1 cellular context compared by ENCODE assay signal in genomic region chr12:101691697-101692096, GRCh38.
A peak's percentile ranks its signal among the peaks of the same experiment; 100 is the strongest.
TF ChIP-seq lines count a peak whose summit lies in the region.

No MANE protein-coding gene starts in this region.

TF ChIP-seq in HepG2, 621 proteins besides CTCF, POLR2A, EP300 and RAD21 (continues in another document):
- TF ChIP-seq ZNF713 (CRISPR knock-in tag; IDR thresholded peaks at IDR 0.05) (no peak), ZNF335 (CRISPR knock-in tag; IDR thresholded peaks at IDR 0.05) (no peak), TBL1XR1 (IDR thresholded peaks at IDR 0.05; ENCODE audit: borderline replicate concordance, low read length, partially characterized antibody) (no peak), ZBTB39 (CRISPR knock-in tag; IDR thresholded peaks at IDR 0.05) (no peak), NR2F1 (CRISPR knock-in tag; IDR thresholded peaks at IDR 0.05) (no peak), ATF1 (CRISPR knock-in tag; IDR thresholded peaks at IDR 0.05) (no peak), ZNF747 (CRISPR knock-in tag; IDR thresholded peaks at IDR 0.05; ENCODE audit: borderline replicate concordance) (no peak), HNF4G (IDR thresholded peaks at IDR 0.05; ENCODE audit: borderline replicate concordance, low read depth, low read length) (peak; percentile 45; the same call in 1 of the 2 replicates), HNF4G (CRISPR knock-in tag; IDR thresholded peaks at IDR 0.05; ENCODE audit: borderline replicate concordance, low read depth) (no peak), SP140L (CRISPR knock-in tag; IDR thresholded peaks at IDR 0.05; ENCODE audit: borderline replicate concordance) (no peak), REXO4 (CRISPR knock-in tag; IDR thresholded peaks at IDR 0.05; ENCODE audit: borderline replicate concordance) (no peak), ZNF766 (CRISPR knock-in tag; IDR thresholded peaks at IDR 0.05; ENCODE audit: borderline replicate concordance) (no peak), ZNF20 (CRISPR knock-in tag; IDR thresholded peaks at IDR 0.05) (no peak), PREB (CRISPR knock-in tag; IDR thresholded peaks at IDR 0.05) (no peak), GATAD2A (CRISPR knock-in tag; IDR thresholded peaks at IDR 0.05) (peak; percentile 61), THAP11 (CRISPR knock-in tag; IDR thresholded peaks at IDR 0.05) (no peak), NFYB (CRISPR knock-in tag; IDR thresholded peaks at IDR 0.05) (no peak), PLRG1 (conservative IDR thresholded peaks at IDR 0.05) (no peak), CREB1 (IDR thresholded peaks at IDR 0.05) (no peak), CREB1 (CRISPR knock-in tag; IDR thresholded peaks at IDR 0.05) (no peak), ZFP36 (IDR thresholded peaks at IDR 0.05; ENCODE audit: borderline replicate concordance, low read depth, low read length, partially characterized antibody) (no peak), WIZ (CRISPR knock-in tag; IDR thresholded peaks at IDR 0.05) (no peak), PCBP2 (optimal IDR thresholded peaks at IDR 0.05; ENCODE audit: low read depth, low read length, poor library complexity, severe bottlenecking) (no peak), SALL2 (CRISPR knock-in tag; IDR thresholded peaks at IDR 0.05) (no peak), ZNF207 (IDR thresholded peaks at IDR 0.05; ENCODE audit: borderline replicate concordance) (no peak), ZNF260 (CRISPR knock-in tag; IDR thresholded peaks at IDR 0.05; ENCODE audit: borderline replicate concordance, low read depth) (no peak), ZNF317 (CRISPR knock-in tag; IDR thresholded peaks at IDR 0.05) (no peak), MTA3 (CRISPR knock-in tag; IDR thresholded peaks at IDR 0.05) (no peak), ZNF136 (CRISPR knock-in tag; IDR thresholded peaks at IDR 0.05; ENCODE audit: low read depth) (no peak), GTF3A (CRISPR knock-in tag; conservative IDR thresholded peaks at IDR 0.05) (no peak), ZXDC (CRISPR knock-in tag; IDR thresholded peaks at IDR 0.05) (no peak), NFE2L2 (IDR thresholded peaks at IDR 0.05; ENCODE audit: low read length) (no peak), TOPORS (CRISPR knock-in tag; IDR thresholded peaks at IDR 0.05) (no peak), ZNF292 (CRISPR knock-in tag; IDR thresholded peaks at IDR 0.05; ENCODE audit: borderline replicate concordance, low read depth) (0 out of 2 replicates have a peak, but pooled peaks have one; percentile 19), TEAD3 (CRISPR knock-in tag; optimal IDR thresholded peaks at IDR 0.05; ENCODE audit: borderline replicate concordance) (peak; percentile 49), HNF4A (CRISPR knock-in tag; IDR thresholded peaks at IDR 0.05) (peak; percentile 71), ZNF121 (CRISPR knock-in tag; IDR thresholded peaks at IDR 0.05) (no peak), SALL1 (CRISPR knock-in tag; IDR thresholded peaks at IDR 0.05) (peak; percentile 71; the same call in 1 of the 2 replicates), HMGXB4 (CRISPR knock-in tag; IDR thresholded peaks at IDR 0.05; ENCODE audit: borderline replicate concordance in 1 of 2, low read depth in 1 of 2) (no peak), NFE2 (CRISPR knock-in tag; IDR thresholded peaks at IDR 0.05) (no peak), RARA (CRISPR knock-in tag; IDR thresholded peaks at IDR 0.05) (0 out of 2 replicates have a peak, but pooled peaks have one; percentile 56), REL (CRISPR knock-in tag; conservative IDR thresholded peaks at IDR 0.05) (no peak), GABPA (IDR thresholded peaks at IDR 0.05; ENCODE audit: low read depth, low read length) (no peak), GABPA (CRISPR knock-in tag; IDR thresholded peaks at IDR 0.05; ENCODE audit: low read depth) (no peak), EHMT2 (IDR thresholded peaks at IDR 0.05; ENCODE audit: borderline replicate concordance, low read depth, low read length) (no peak), MYPOP (CRISPR knock-in tag; IDR thresholded peaks at IDR 0.05) (no peak), ZMAT3 (CRISPR knock-in tag; conservative IDR thresholded peaks at IDR 0.05) (no peak)
- TF ChIP-seq, protein P1, sequence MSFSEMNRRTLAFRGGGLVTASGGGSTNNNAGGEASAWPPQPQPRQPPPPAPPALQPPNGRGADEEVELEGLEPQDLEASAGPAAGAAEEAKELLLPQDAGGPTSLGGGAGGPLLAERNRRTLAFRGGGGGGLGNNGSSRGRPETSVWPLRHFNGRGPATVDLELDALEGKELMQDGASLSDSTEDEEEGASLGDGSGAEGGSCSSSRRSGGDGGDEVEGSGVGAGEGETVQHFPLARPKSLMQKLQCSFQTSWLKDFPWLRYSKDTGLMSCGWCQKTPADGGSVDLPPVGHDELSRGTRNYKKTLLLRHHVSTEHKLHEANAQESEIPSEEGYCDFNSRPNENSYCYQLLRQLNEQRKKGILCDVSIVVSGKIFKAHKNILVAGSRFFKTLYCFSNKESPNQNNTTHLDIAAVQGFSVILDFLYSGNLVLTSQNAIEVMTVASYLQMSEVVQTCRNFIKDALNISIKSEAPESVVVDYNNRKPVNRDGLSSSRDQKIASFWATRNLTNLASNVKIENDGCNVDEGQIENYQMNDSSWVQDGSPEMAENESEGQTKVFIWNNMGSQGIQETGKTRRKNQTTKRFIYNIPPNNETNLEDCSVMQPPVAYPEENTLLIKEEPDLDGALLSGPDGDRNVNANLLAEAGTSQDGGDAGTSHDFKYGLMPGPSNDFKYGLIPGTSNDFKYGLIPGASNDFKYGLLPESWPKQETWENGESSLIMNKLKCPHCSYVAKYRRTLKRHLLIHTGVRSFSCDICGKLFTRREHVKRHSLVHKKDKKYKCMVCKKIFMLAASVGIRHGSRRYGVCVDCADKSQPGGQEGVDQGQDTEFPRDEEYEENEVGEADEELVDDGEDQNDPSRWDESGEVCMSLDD (CRISPR knock-in tag; IDR thresholded peaks at IDR 0.05; ENCODE audit: borderline replicate concordance): no peak
- TF ChIP-seq, protein P2, sequence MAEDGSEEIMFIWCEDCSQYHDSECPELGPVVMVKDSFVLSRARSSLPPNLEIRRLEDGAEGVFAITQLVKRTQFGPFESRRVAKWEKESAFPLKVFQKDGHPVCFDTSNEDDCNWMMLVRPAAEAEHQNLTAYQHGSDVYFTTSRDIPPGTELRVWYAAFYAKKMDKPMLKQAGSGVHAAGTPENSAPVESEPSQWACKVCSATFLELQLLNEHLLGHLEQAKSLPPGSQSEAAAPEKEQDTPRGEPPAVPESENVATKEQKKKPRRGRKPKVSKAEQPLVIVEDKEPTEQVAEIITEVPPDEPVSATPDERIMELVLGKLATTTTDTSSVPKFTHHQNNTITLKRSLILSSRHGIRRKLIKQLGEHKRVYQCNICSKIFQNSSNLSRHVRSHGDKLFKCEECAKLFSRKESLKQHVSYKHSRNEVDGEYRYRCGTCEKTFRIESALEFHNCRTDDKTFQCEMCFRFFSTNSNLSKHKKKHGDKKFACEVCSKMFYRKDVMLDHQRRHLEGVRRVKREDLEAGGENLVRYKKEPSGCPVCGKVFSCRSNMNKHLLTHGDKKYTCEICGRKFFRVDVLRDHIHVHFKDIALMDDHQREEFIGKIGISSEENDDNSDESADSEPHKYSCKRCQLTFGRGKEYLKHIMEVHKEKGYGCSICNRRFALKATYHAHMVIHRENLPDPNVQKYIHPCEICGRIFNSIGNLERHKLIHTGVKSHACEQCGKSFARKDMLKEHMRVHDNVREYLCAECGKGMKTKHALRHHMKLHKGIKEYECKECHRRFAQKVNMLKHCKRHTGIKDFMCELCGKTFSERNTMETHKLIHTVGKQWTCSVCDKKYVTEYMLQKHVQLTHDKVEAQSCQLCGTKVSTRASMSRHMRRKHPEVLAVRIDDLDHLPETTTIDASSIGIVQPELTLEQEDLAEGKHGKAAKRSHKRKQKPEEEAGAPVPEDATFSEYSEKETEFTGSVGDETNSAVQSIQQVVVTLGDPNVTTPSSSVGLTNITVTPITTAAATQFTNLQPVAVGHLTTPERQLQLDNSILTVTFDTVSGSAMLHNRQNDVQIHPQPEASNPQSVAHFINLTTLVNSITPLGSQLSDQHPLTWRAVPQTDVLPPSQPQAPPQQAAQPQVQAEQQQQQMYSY (CRISPR knock-in tag; IDR thresholded peaks at IDR 0.05): no peak
- TF ChIP-seq, protein P3, sequence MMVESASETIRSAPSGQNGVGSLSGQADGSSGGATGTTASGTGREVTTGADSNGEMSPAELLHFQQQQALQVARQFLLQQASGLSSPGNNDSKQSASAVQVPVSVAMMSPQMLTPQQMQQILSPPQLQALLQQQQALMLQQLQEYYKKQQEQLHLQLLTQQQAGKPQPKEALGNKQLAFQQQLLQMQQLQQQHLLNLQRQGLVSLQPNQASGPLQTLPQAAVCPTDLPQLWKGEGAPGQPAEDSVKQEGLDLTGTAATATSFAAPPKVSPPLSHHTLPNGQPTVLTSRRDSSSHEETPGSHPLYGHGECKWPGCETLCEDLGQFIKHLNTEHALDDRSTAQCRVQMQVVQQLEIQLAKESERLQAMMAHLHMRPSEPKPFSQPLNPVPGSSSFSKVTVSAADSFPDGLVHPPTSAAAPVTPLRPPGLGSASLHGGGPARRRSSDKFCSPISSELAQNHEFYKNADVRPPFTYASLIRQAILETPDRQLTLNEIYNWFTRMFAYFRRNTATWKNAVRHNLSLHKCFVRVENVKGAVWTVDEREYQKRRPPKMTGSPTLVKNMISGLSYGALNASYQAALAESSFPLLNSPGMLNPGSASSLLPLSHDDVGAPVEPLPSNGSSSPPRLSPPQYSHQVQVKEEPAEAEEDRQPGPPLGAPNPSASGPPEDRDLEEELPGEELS (CRISPR knock-in tag; IDR thresholded peaks at IDR 0.05): no peak
- TF ChIP-seq, protein P4, sequence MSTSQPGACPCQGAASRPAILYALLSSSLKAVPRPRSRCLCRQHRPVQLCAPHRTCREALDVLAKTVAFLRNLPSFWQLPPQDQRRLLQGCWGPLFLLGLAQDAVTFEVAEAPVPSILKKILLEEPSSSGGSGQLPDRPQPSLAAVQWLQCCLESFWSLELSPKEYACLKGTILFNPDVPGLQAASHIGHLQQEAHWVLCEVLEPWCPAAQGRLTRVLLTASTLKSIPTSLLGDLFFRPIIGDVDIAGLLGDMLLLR (CRISPR knock-in tag; IDR thresholded peaks at IDR 0.05): no peak
